32 cellular contexts compared by ENCODE assay signal in the genomic region with DNA sequence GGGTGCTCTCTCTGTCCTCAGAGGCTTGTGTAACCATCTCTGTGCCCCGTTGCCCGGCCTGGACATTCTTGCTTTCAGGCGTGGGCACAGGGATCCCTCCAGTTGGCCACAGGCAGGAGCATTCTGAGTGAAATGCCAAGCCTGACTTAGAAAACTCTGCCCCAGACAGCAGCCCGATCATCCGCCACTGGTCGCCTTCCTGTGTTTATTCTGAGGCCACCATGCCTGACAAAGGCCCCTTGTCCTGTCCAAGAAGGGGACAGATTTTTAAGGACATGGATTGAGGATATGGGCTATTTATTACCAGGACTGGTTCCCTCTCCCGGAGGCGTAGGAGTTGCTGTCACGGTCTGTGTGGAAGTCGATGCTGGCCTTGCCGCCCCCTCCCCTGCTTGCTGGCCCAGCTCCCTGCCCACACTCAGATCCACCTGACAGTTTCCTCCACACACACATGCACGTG. TPM values are rescaled to one million over a fixed set of nuclear protein-coding genes. Genes with fewer than 3 reads are reported as not detected.
DNase-seq lines count a peak whose midpoint lies in the region; ATAC-seq and TF ChIP-seq lines count a peak whose summit lies in the region.
"Had no signal": no experiment of that assay in that cellular context is flagged by ENCODE, and none has a peak within 500 bp of the region (broad histone marks: within the 10 kb centered on the region; RNA-seq: fewer than 3 reads in every experiment).

No MANE protein-coding gene starts in this region.

- H4K20me1 ChIP-seq in neural progenitor cell (ENCODE audit: low read depth) = no peaks in the 10 kb centered on the region

- H3K9me3 Mint-ChIP-seq in neural progenitor cell = no peaks in the 10 kb centered on the region
- H3K9me3 Mint-ChIP-seq: CD8-positive, alpha-beta memory T cell; effector memory CD8-positive, alpha-beta T cell had no signal

- intact Hi-C loops in left ventricle myocardium inferior (cut with micrococcal nuclease) (no loop called here), left ventricle myocardium superior (cut with micrococcal nuclease) (no loop called here), testis (cut with DNase I; ENCODE audit: low total_unique reads) (no loop called here)

- no peak overlapping the region for H3K4me3 Mint-ChIP-seq in neural progenitor cell
- H3K4me3 Mint-ChIP-seq: activated CD8-positive, alpha-beta memory T cell treated with anti-CD3 and anti-CD28 coated beads, Interleukin-2, amount 10 ng/mL, durations not matched to agents 7 days and 5 days; B cell; effector memory CD8-positive, alpha-beta T cell had no signal

- H3K27ac Mint-ChIP-seq in neural progenitor cell = peak overlapping the region; percentile 90
- H3K27ac Mint-ChIP-seq: activated CD8-positive, alpha-beta memory T cell treated with anti-CD3 and anti-CD28 coated beads, Interleukin-2, amount 10 ng/mL, durations not matched to agents 7 days and 5 days; B cell; CD8-positive, alpha-beta memory T cell; effector memory CD8-positive, alpha-beta T cell had no signal

- peaks cover 56% of the 10 kb centered on the region for H3K4me1 Mint-ChIP-seq in neural progenitor cell
- H3K4me1 Mint-ChIP-seq: activated CD8-positive, alpha-beta memory T cell treated with anti-CD3 and anti-CD28 coated beads, Interleukin-2, amount 10 ng/mL, durations not matched to agents 7 days and 5 days; B cell; CD8-positive, alpha-beta memory T cell had no signal

- DNase-seq in left ventricle myocardium inferior (no peak), left ventricle myocardium superior (no peak), islet precursor cell (peak; percentile 53), neural progenitor cell (ENCODE audit: low spot score) (no peak), testis (no peak), NCI-H1694 treated with DMSO at 0.1 percent for 48 hours (lab: John Stamatoyannopoulos, UW) (no peak)
- DNase-seq: activated CD8-positive, alpha-beta memory T cell treated with anti-CD3 and anti-CD28 coated beads, Interleukin-2, amount 10 ng/mL, durations not matched to agents 7 days and 5 days; activated naive CD4-positive, alpha-beta T cell; activated T-cell treated with anti-CD3 and anti-CD28 coated beads, Interleukin-2, amount 50 U/mL, for 48 hours; CD8-positive, alpha-beta memory T cell; effector memory CD8-positive, alpha-beta T cell; foreskin keratinocyte; GDM1; HCEC 1CT; left lung; mucosa of descending colon; NCI-H1092; NCI-H187 treated with DMSO at 0.1 percent for 48 hours; NCI-H526; SIG-M5; small intestine; stimulated activated CD8-positive, alpha-beta memory T cell treated with anti-CD3 and anti-CD28 coated beads, Interleukin-4, amount 100 ng/mL, for 48 hours; stomach; T-helper 9 cell; transverse colon; WERI-Rb-1 had no signal

- H3K9ac ChIP-seq in neural progenitor cell = no peak overlapping the region

- H3F3A ChIP-seq in neural progenitor cell (ENCODE audit: low read depth) = peaks cover 11% of the 10 kb centered on the region

- H3K9me3 ChIP-seq in left ventricle myocardium inferior (replicated peaks) (no peaks in the 10 kb centered on the region), neural progenitor cell (ENCODE audit: low read depth) (no peaks in the 10 kb centered on the region), testis (no peaks in the 10 kb centered on the region)
- H3K9me3 ChIP-seq: A549, left lung, mucosa of descending colon, stomach, transverse colon had no signal

- H3K4me2 ChIP-seq in neural progenitor cell = no peak overlapping the region
- H3K4me2 ChIP-seq: A549, hepatocyte had no signal

- TF ChIP-seq CTCF in left ventricle myocardium inferior (IDR thresholded peaks at IDR 0.05; ENCODE audit: borderline replicate concordance) (no peak), neural progenitor cell (IDR thresholded peaks at IDR 0.05) (no peak), testis (IDR thresholded peaks at IDR 0.05) (no peak)

- H3K4me1 ChIP-seq in left ventricle myocardium inferior (peaks cover 62% of the 10 kb centered on the region), neural progenitor cell (peaks cover 16% of the 10 kb centered on the region), testis (peaks cover 92% of the 10 kb centered on the region)
- H3K4me1 ChIP-seq: foreskin keratinocyte, left lung had no signal

- ATAC-seq in left ventricle myocardium superior (no peak), esophagus mucosa (no peak), GM18861 (IDR thresholded peaks at IDR 0.05; ENCODE audit: unreplicated experiment) (no peak)
- ATAC-seq: A549; activated CD8-positive, alpha-beta memory T cell treated with anti-CD3 and anti-CD28 coated beads, Interleukin-2, amount 10 ng/mL, durations not matched to agents 7 days and 5 days; effector memory CD8-positive, alpha-beta T cell; foreskin keratinocyte; left lung; mucosa of descending colon; Panc1 had no signal

- no peaks in the 10 kb centered on the region for H3K79me2 ChIP-seq in neural progenitor cell (ENCODE audit: low read depth)
- H3K79me2 ChIP-seq: hepatocyte had no signal

- H3K27ac ChIP-seq in left ventricle myocardium inferior (replicated peaks) (peak overlapping the region; percentile 84), neural progenitor cell (no peak overlapping the region), testis (peak overlapping the region; percentile 63 to 92)
- H3K27ac ChIP-seq: A549, foreskin keratinocyte, hepatocyte, left lung, stomach, transverse colon, WERI-Rb-1 had no signal

- H2AFZ ChIP-seq in neural progenitor cell (replicated peaks) = no peak overlapping the region
- H2AFZ ChIP-seq: hepatocyte had no signal

- TF ChIP-seq POLR2A in testis (IDR thresholded peaks at IDR 0.05) = no peak

- H3K27me3 Mint-ChIP-seq in neural progenitor cell (ENCODE audit: insufficient read depth, low read depth) = peaks cover 6% of the 10 kb centered on the region

- no peaks in the 10 kb centered on the region for H3K27me3 ChIP-seq in left ventricle myocardium inferior (ENCODE audit: low read depth)
- H3K27me3 ChIP-seq in neural progenitor cell = no peaks in the 10 kb centered on the region
- no peaks in the 10 kb centered on the region for H3K27me3 ChIP-seq in testis
- H3K27me3 ChIP-seq: foreskin keratinocyte, hepatocyte, left lung, stomach, transverse colon had no signal

- no peak overlapping the region for H3K4me3 ChIP-seq in left ventricle myocardium inferior
- no peak overlapping the region for H3K4me3 ChIP-seq in neural progenitor cell
- no peak overlapping the region for H3K4me3 ChIP-seq in testis
- H3K4me3 ChIP-seq: A549, hepatocyte, left lung, mucosa of descending colon, stomach, transverse colon had no signal

- H3K36me3 Mint-ChIP-seq in neural progenitor cell = no peaks in the 10 kb centered on the region
- H3K36me3 Mint-ChIP-seq: activated CD8-positive, alpha-beta memory T cell treated with anti-CD3 and anti-CD28 coated beads, Interleukin-2, amount 10 ng/mL, durations not matched to agents 7 days and 5 days; CD8-positive, alpha-beta memory T cell had no signal

- WGBS in testis, 2 donors = 63 to 87% methylated on average over 6 to 12 of the region's 12 CpGs

- no peaks in the 10 kb centered on the region for H3K36me3 ChIP-seq in left ventricle myocardium inferior
- H3K36me3 ChIP-seq in neural progenitor cell = no peaks in the 10 kb centered on the region
- H3K36me3 ChIP-seq in testis (ENCODE audit: low read depth, missing control alignments) = no peaks in the 10 kb centered on the region
- H3K36me3 ChIP-seq: left lung, stomach, transverse colon, WERI-Rb-1 had no signal

RNA-seq across cellular contexts. Expression of gene SPOCK2, which starts 54.3 kb away (rescaled TPM):
- 8.6 TPM for total RNA-seq in left ventricle myocardium inferior
- 12.7 TPM for total RNA-seq in left ventricle myocardium superior
- total RNA-seq in neural progenitor cell (ENCODE audit: low replicate concordance) = 1.9 and 3.2 TPM in 2 replicates
- 100 to 1,000 TPM; 113 to 212 TPM for total RNA-seq in testis
- polyA plus RNA-seq in testis (ENCODE audit: insufficient read depth, low read depth, low replicate concordance) = 73.6 TPM
- 1.5 TPM for total RNA-seq in esophagus mucosa
